ENCODE assay signal across 16 cellular contexts in genomic region chr10:43284341-43284910, GRCh38. TPM values are rescaled to one million over a fixed set of nuclear protein-coding genes. Genes with fewer than 3 reads are reported as not detected.
DNase-seq lines count a peak whose midpoint lies in the region; ATAC-seq, FAIRE-seq and TF ChIP-seq lines count a peak whose summit lies in the region.
"Had no signal": no experiment of that assay in that cellular context is flagged by ENCODE, and none has a peak within 500 bp of the region (broad histone marks: within the 10 kb centered on the region; RNA-seq: fewer than 3 reads in every experiment).

No MANE protein-coding gene starts in this region.

- no peaks in the 10 kb centered on the region for H3K36me3 Mint-ChIP-seq in GM23338 (ENCODE audit: low read depth)

- H3K4me1 Mint-ChIP-seq in GM23338 = peaks cover 10% of the 10 kb centered on the region

- no peak overlapping the region for H3K4me3 Mint-ChIP-seq in GM23338

- no peaks in the 10 kb centered on the region for H3K79me2 ChIP-seq in GM23338 (replicated peaks; ENCODE audit: insufficient read depth)
- H3K79me2 ChIP-seq: parathyroid adenoma had no signal

- TF ChIP-seq CTCF in GM23338 (conservative IDR thresholded peaks at IDR 0.05; ENCODE audit: low read depth in 2 of 2) (no peak), NB4 (IDR thresholded peaks at IDR 0.05; ENCODE audit: low read depth, low read length) (no peak), bronchial epithelial cell (IDR thresholded peaks at IDR 0.05; ENCODE audit: insufficient read depth, low read length, severe bottlenecking) (no peak), mucosa of descending colon (IDR thresholded peaks at IDR 0.05) (no peak)

- FAIRE-seq in bronchial epithelial cell (lab: Jason Lieb, UNC) = no peak
- FAIRE-seq: GM12891 had no signal

- ATAC-seq in GM23338 = peak; percentile 92
- ATAC-seq in mucosa of descending colon = peak; percentile 21
- no peak for ATAC-seq in GM18867 (IDR thresholded peaks at IDR 0.05; ENCODE audit: unreplicated experiment)
- no peak for ATAC-seq in esophagus mucosa

- no peaks in the 10 kb centered on the region for H3K9me2 ChIP-seq in GM23338 (ENCODE audit: insufficient read depth)

- DNase-seq in GM23338 (ENCODE audit: low spot score) (peak; percentile 76), NB4 (ENCODE audit: low read depth) (peak; percentile 46), bronchial epithelial cell (ENCODE audit: low read depth) (peak; percentile 40), mucosa of descending colon (peak in 1 of 3 donors; percentile 34), pons (ENCODE audit: low spot score) (no peak)
- DNase-seq: colonic mucosa; COR-L47; NCI-H1048; NCI-H524; SIG-M5; stimulated activated CD4-positive, alpha-beta T cell treated with anti-CD3 and anti-CD28 coated beads, Interleukin-2, amount 100 ng/mL, for 48 hours; stomach had no signal

- intact Hi-C loops in mucosa of descending colon (cut with DNase I, micrococcal nuclease) = no loop called here

- H3K9me3 ChIP-seq in mucosa of descending colon = no peaks in the 10 kb centered on the region
- H3K9me3 ChIP-seq: colonic mucosa, stomach had no signal

- no peak overlapping the region for H3K27ac Mint-ChIP-seq in GM23338

- no peaks in the 10 kb centered on the region for H4K20me1 ChIP-seq in GM23338 (replicated peaks; ENCODE audit: insufficient read depth)

- no peak overlapping the region for H2AFZ ChIP-seq in GM23338
- H2AFZ ChIP-seq: parathyroid adenoma had no signal

- H3F3A ChIP-seq in GM23338 (replicated peaks; ENCODE audit: low read depth) = no peaks in the 10 kb centered on the region

- H3K4me2 ChIP-seq in GM23338 = no peak overlapping the region

- H3K4me3 ChIP-seq in GM23338 (no peak overlapping the region), NB4 (ENCODE audit: low read depth, low read length) (no peak overlapping the region), bronchial epithelial cell (ENCODE audit: low read depth, low read length) (no peak overlapping the region), mucosa of descending colon (no peak overlapping the region)
- H3K4me3 ChIP-seq: colonic mucosa, stomach had no signal

- H3K4me1 ChIP-seq in GM23338 (ENCODE audit: insufficient read depth) (0 out of 2 replicates have a peak, but pooled peaks cover 10% of the 10 kb centered on the region), mucosa of descending colon (ENCODE audit: low read depth) (peaks cover 9% of the 10 kb centered on the region)
- H3K4me1 ChIP-seq: colonic mucosa, parathyroid adenoma had no signal

- no peak for TF ChIP-seq POLR2A in NB4 (IDR thresholded peaks at IDR 0.05; ENCODE audit: extremely low read depth, insufficient read length)

- no peaks in the 10 kb centered on the region for H3K36me3 ChIP-seq in GM23338 (ENCODE audit: insufficient read depth)
- H3K36me3 ChIP-seq in bronchial epithelial cell (ENCODE audit: control insufficient read depth, insufficient read depth, low read length) = no peaks in the 10 kb centered on the region
- H3K36me3 ChIP-seq in mucosa of descending colon (ENCODE audit: low read depth) = no peaks in the 10 kb centered on the region
- H3K36me3 ChIP-seq: colonic mucosa, stomach had no signal

- H3K9me3 Mint-ChIP-seq in GM23338 = no peaks in the 10 kb centered on the region

- H3K27me3 Mint-ChIP-seq in GM23338 (ENCODE audit: insufficient read depth, low read depth, poor library complexity) = peaks cover 6% of the 10 kb centered on the region

- H3K27me3 ChIP-seq in GM23338 (ENCODE audit: insufficient read depth) = 0 out of 2 replicates have a peak, but pooled peaks cover 6% of the 10 kb centered on the region
- H3K27me3 ChIP-seq in bronchial epithelial cell (ENCODE audit: control insufficient read depth, insufficient read depth, low read length) = no peaks in the 10 kb centered on the region
- H3K27me3 ChIP-seq: colonic mucosa had no signal

- H3K27ac ChIP-seq in GM23338 (ENCODE audit: low read depth) = no peak overlapping the region
- H3K27ac ChIP-seq: colonic mucosa, parathyroid adenoma, stomach had no signal

TF ChIP-seq in GM23338, 12 proteins besides CTCF, POLR2A, EP300 and RAD21:
- no peak for TF ChIP-seq ETS1 (IDR thresholded peaks at IDR 0.05)
- TF ChIP-seq REST (IDR thresholded peaks at IDR 0.05; ENCODE audit: unreplicated experiment) = peak; percentile 91

RNA-seq across cellular contexts. Expression of gene RASGEF1A, which starts 17.6 kb away (rescaled TPM):
- total RNA-seq in GM23338 (2014; rRNA removed; shearing (Covaris generic)) = 34.6 and 37.8 TPM in 2 replicates
- 8.0 and 8.1 TPM in 2 replicates for polyA plus RNA-seq in GM23338 (2016; fragmentation: Nextera tagmentation; extraction: Ambion mirVana)
- total RNA-seq in bronchial epithelial cell (12.1 and 19.7 TPM in 2 replicates), mucosa of descending colon (1 to 10 TPM in 1 of 3 donors, under 1 TPM in 2; 0.43 to 1.2 (median 0.58) TPM), esophagus mucosa (1.00 TPM)

Comparison
In these comparisons a context has a peak if more than half of its experiments do, and no peak if none do; other contexts are left out.
1. ATAC-seq: peak in GM23338 (single experiment) and mucosa of descending colon (single experiment); none in GM18867 (single experiment) and esophagus mucosa (single experiment).